ENCODE assay signal across 24 cellular contexts in the genomic region with DNA sequence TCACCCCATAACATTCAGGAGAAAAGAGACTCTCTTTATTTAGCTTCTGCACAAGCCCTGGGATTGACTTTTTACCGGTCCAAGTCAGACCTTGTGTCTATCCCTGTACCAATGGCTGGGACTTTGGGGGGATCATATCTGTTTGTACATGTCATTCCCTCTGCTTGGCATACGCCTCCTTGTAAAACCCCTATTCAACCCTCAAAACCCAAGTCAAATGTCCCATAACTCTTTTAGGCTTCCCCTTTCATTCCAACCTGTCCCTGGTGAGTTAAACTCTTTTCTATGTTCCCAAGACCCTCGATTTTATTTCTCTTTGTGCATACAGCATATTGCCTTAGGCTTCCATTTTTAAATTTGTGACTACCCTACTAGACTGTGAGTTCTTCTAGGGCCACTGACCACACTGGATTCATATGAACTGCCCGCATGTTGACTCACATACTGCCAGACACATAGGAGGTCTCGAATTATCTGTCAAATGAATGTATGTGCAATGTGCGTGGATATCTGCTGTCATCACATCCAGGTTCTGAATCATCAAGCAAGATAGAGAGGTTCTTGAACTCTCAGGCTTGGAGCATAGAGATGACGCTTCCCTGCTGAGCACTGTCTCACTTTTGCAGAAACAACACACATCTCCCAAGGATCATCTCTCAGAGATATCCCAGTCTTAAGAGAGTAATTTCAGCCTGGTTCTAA.
DNase-seq lines count a peak whose midpoint lies in the region; ATAC-seq, FAIRE-seq and TF ChIP-seq lines count a peak whose summit lies in the region.
"Had no signal": no experiment of that assay in that cellular context is flagged by ENCODE, and none has a peak within 500 bp of the region (broad histone marks: within the 10 kb centered on the region; RNA-seq: fewer than 3 reads in every experiment).

No MANE protein-coding gene starts in this region.

- H3K9ac ChIP-seq in astrocyte (ENCODE audit: low read length) = no peak overlapping the region

- CTCF ChIA-PET in AG04449 (lab: Yijun Ruan, JAX) = no interaction called here

- no peaks in the 10 kb centered on the region for H3K4me1 ChIP-seq in astrocyte (ENCODE audit: insufficient read depth, low read length)
- H3K4me1 ChIP-seq: right atrium auricular region had no signal

- H3K27me3 ChIP-seq in astrocyte (ENCODE audit: insufficient read depth, low read length) = no peaks in the 10 kb centered on the region
- H3K27me3 ChIP-seq: right atrium auricular region had no signal

- H3K9me3 Mint-ChIP-seq in astrocyte (ENCODE audit: unreplicated experiment) = no peaks in the 10 kb centered on the region
- H3K9me3 Mint-ChIP-seq: endodermal cell had no signal

- POLR2A ChIA-PET in AG04449 (lab: Yijun Ruan, JAX) = no interaction called here

- H3K36me3 Mint-ChIP-seq in astrocyte (ENCODE audit: low read depth, unreplicated experiment) = no peaks in the 10 kb centered on the region
- H3K36me3 Mint-ChIP-seq: activated CD8-positive, alpha-beta memory T cell treated with anti-CD3 and anti-CD28 coated beads, Interleukin-2, amount 10 ng/mL, durations not matched to agents 7 days and 5 days; activated naive CD8-positive, alpha-beta T cell had no signal

- H2AFZ ChIP-seq in astrocyte (ENCODE audit: low read depth, low read length) = no peak overlapping the region

- peaks cover under 1% of the 10 kb centered on the region for H3K4me1 Mint-ChIP-seq in astrocyte (ENCODE audit: low read depth, unreplicated experiment)
- H3K4me1 Mint-ChIP-seq: activated CD8-positive, alpha-beta memory T cell treated with anti-CD3 and anti-CD28 coated beads, Interleukin-2, amount 10 ng/mL, durations not matched to agents 7 days and 5 days; activated T-helper 17 cell treated with anti-CD3 and anti-CD28 coated beads, Interleukin-2, amount 50 U/mL, for 72 hours had no signal

- no peak for TF ChIP-seq CTCF in AG04449 (IDR thresholded peaks at IDR 0.05; ENCODE audit: insufficient read depth, low read length, missing control alignments)
- TF ChIP-seq CTCF in astrocyte (IDR thresholded peaks at IDR 0.05; ENCODE audit: insufficient read depth, low read depth, low read length) = no peak
- TF ChIP-seq CTCF in foreskin fibroblast (IDR thresholded peaks at IDR 0.05; ENCODE audit: low read depth, low read length) = no peak
- TF ChIP-seq CTCF in GM10266 (IDR thresholded peaks at IDR 0.05; ENCODE audit: control insufficient read depth, insufficient read depth, low read depth, missing control alignments) = no peak

- no peak overlapping the region for H3K27ac Mint-ChIP-seq in astrocyte (ENCODE audit: unreplicated experiment)
- H3K27ac Mint-ChIP-seq: activated CD8-positive, alpha-beta memory T cell treated with anti-CD3 and anti-CD28 coated beads, Interleukin-2, amount 10 ng/mL, durations not matched to agents 7 days and 5 days; activated naive CD8-positive, alpha-beta T cell; activated T-helper 17 cell treated with anti-CD3 and anti-CD28 coated beads, Interleukin-2, amount 50 U/mL, for 72 hours; endodermal cell had no signal

- H3K4me3 Mint-ChIP-seq in astrocyte (ENCODE audit: unreplicated experiment) = no peak overlapping the region
- H3K4me3 Mint-ChIP-seq: activated CD8-positive, alpha-beta memory T cell treated with anti-CD3 and anti-CD28 coated beads, Interleukin-2, amount 10 ng/mL, durations not matched to agents 7 days and 5 days; activated naive CD8-positive, alpha-beta T cell; activated T-helper 17 cell treated with anti-CD3 and anti-CD28 coated beads, Interleukin-2, amount 50 U/mL, for 72 hours; endodermal cell had no signal

- no peaks in the 10 kb centered on the region for H4K20me1 ChIP-seq in astrocyte (ENCODE audit: insufficient read depth, low read length)

- no peaks in the 10 kb centered on the region for H3K79me2 ChIP-seq in astrocyte (ENCODE audit: insufficient read depth, low read length)

- peak; percentile 56 for DNase-seq in AG04449 (ENCODE audit: low read depth, low spot score)
- peak; percentile 34 for DNase-seq in HCEC 1CT
- peak; percentile 49 for DNase-seq in astrocyte (ENCODE audit: low read depth)
- peak; percentile 18 to 25 for DNase-seq in foreskin fibroblast
- DNase-seq in NCI-H345 (lab: John Stamatoyannopoulos, UW) = no peak
- no peak for DNase-seq in GM10266 (ENCODE audit: extremely low spot score)
- DNase-seq in erythroblast (lab: John Stamatoyannopoulos, UW) = no peak
- DNase-seq: activated CD4-positive, alpha-beta T cell treated with anti-CD3 and anti-CD28 coated beads for 48 hours; activated CD8-positive, alpha-beta memory T cell treated with anti-CD3 and anti-CD28 coated beads, Interleukin-2, amount 10 ng/mL, durations not matched to agents 7 days and 5 days; C1 segment of cervical spinal cord; endodermal cell; GDM1; hippocampal formation; NCI-H1436; NCI-H524 treated with DMSO at 0.1 percent for 48 hours; stimulated activated CD4-positive, alpha-beta T cell treated with anti-CD3 and anti-CD28 coated beads, Interleukin-15, amount 100 ng/mL, for 24 hours had no signal

- no peak for TF ChIP-seq POLR2A in erythroblast (IDR thresholded peaks at IDR 0.05; ENCODE audit: low read length)

- H3K4me2 ChIP-seq in astrocyte (ENCODE audit: low read length) = no peak overlapping the region

- H3K27ac ChIP-seq in astrocyte (ENCODE audit: low read depth, low read length) = no peak overlapping the region
- H3K27ac ChIP-seq: 22Rv1, right atrium auricular region had no signal

- ATAC-seq in GM21381 (IDR thresholded peaks at IDR 0.05; ENCODE audit: unreplicated experiment) = no peak
- ATAC-seq: activated CD8-positive, alpha-beta memory T cell treated with anti-CD3 and anti-CD28 coated beads, Interleukin-2, amount 10 ng/mL, durations not matched to agents 7 days and 5 days; activated T-helper 17 cell treated with anti-CD3 and anti-CD28 coated beads, Interleukin-2, amount 50 U/mL, for 72 hours; Right ventricle myocardium inferior had no signal

- H3K27me3 Mint-ChIP-seq in astrocyte (ENCODE audit: low read depth, unreplicated experiment) = peaks cover 7% of the 10 kb centered on the region
- H3K27me3 Mint-ChIP-seq: activated CD8-positive, alpha-beta memory T cell treated with anti-CD3 and anti-CD28 coated beads, Interleukin-2, amount 10 ng/mL, durations not matched to agents 7 days and 5 days; activated T-helper 17 cell treated with anti-CD3 and anti-CD28 coated beads, Interleukin-2, amount 50 U/mL, for 72 hours had no signal

- H3K36me3 ChIP-seq in astrocyte (ENCODE audit: insufficient read depth, low read length) = no peaks in the 10 kb centered on the region
- H3K36me3 ChIP-seq: right atrium auricular region had no signal

- H3K4me3 ChIP-seq in AG04449 (ENCODE audit: low read depth, low read length) (no peak overlapping the region), astrocyte (ENCODE audit: insufficient read depth, low read depth, low read length) (no peak overlapping the region), foreskin fibroblast (ENCODE audit: low read depth in 1 of 2, low read length in 2 of 2) (no peak overlapping the region)
- H3K4me3 ChIP-seq: right atrium auricular region had no signal

- peak; percentile 94 for FAIRE-seq in astrocyte (lab: Jason Lieb, UNC)
- FAIRE-seq: colon, GM12892 had no signal

- no peaks in the 10 kb centered on the region for H3K9me3 ChIP-seq in astrocyte (ENCODE audit: insufficient read depth, low read depth, low read length)
- H3K9me3 ChIP-seq: right atrium auricular region had no signal

Comparison
In these comparisons a context has a peak if more than half of its experiments do, and no peak if none do; other contexts are left out.
1. DNase-seq: peak in AG04449 (single experiment), HCEC 1CT (single experiment), astrocyte (single experiment) and foreskin fibroblast (2 of 2); none in NCI-H345 (single experiment), GM10266 (single experiment) and erythroblast (0 of 2).